ENCODE assay signal across 20 cellular contexts in genomic region chr16:17724242-17724898, GRCh38.
DNase-seq lines count a peak whose midpoint lies in the region; ATAC-seq and TF ChIP-seq lines count a peak whose summit lies in the region.
"Had no signal": no experiment of that assay in that cellular context is flagged by ENCODE, and none has a peak within 500 bp of the region (broad histone marks: within the 10 kb centered on the region; RNA-seq: fewer than 3 reads in every experiment).

No MANE protein-coding gene starts in this region.

- H3K36me3 Mint-ChIP-seq in endothelial cell (ENCODE audit: low read depth, unreplicated experiment), result no peaks in the 10 kb centered on the region
- H3K36me3 Mint-ChIP-seq: CD4-positive, CD25-positive, alpha-beta regulatory T cell; natural killer cell had no signal

- POLR2A ChIA-PET in AG04449 (lab: Yijun Ruan, JAX), result no interaction called here

- H3K4me3 ChIP-seq in AG04449 (ENCODE audit: low read depth, low read length), result no peak overlapping the region
- no peak overlapping the region for H3K4me3 ChIP-seq in astrocyte of the spinal cord (ENCODE audit: low read depth, low read length)
- H3K4me3 ChIP-seq: gastroesophageal sphincter, upper lobe of right lung had no signal

- CTCF ChIA-PET in AG04449 (lab: Yijun Ruan, JAX), result no interaction called here

- no peak for ATAC-seq in GM18858 (IDR thresholded peaks at IDR 0.05; ENCODE audit: unreplicated experiment)
- ATAC-seq in GM18868 (IDR thresholded peaks at IDR 0.05; ENCODE audit: unreplicated experiment), result no peak
- ATAC-seq: gastroesophageal sphincter, natural killer cell, sciatic nerve, upper lobe of right lung had no signal

- no peak overlapping the region for H3K27ac Mint-ChIP-seq in endothelial cell (ENCODE audit: unreplicated experiment)
- H3K27ac Mint-ChIP-seq: activated CD4-positive, alpha-beta T cell treated with anti-CD3 and anti-CD28 coated beads, Interleukin-2, amount 10 ng/mL, durations not matched to agents 7 days and 5 days; CD4-positive, CD25-positive, alpha-beta regulatory T cell; natural killer cell; stimulated activated naive CD8-positive, alpha-beta T cell treated with anti-CD3 and anti-CD28 coated beads, Interleukin-15, Interleukin-2, amounts not matched to agents 100 ng/mL and 50 ng/mL, for 24 hours had no signal

- TF ChIP-seq CTCF in AG04449 (IDR thresholded peaks at IDR 0.05; ENCODE audit: insufficient read depth, low read length, missing control alignments) (no peak), astrocyte of the spinal cord (IDR thresholded peaks at IDR 0.05; ENCODE audit: low read depth, low read length) (no peak), endothelial cell (IDR thresholded peaks at IDR 0.05; ENCODE audit: unreplicated experiment) (no peak)

- in situ Hi-C loops in astrocyte of the spinal cord (cut with HindIII; ENCODE audit: low sequenced_read_pairs), result no loop called here

- DNase-seq in AG04449 (ENCODE audit: low read depth, low spot score) (peak; percentile 19), HS-5 (ENCODE audit: low read depth) (peak; percentile 13), astrocyte of the spinal cord (ENCODE audit: low read depth, low spot score) (peak; percentile 88), fibroblast of the conjunctiva (ENCODE audit: low read depth) (peak; percentile 42), kidney glomerular epithelial cell (lab: John Stamatoyannopoulos, UW) (no peak), endothelial cell (ENCODE audit: low spot score) (no peak)
- DNase-seq: activated CD4-positive, alpha-beta T cell treated with anti-CD3 and anti-CD28 coated beads, Interleukin-2, amount 10 ng/mL, durations not matched to agents 7 days and 5 days; activated gamma-delta T cell treated with Interleukin-2 at 50 U/mL for 16 hours; CD4-positive, CD25-positive, alpha-beta regulatory T cell; DMS 273 treated with DMSO at 0.1 percent for 48 hours; natural killer cell; NCI-H1105 treated with DMSO at 0.1 percent for 48 hours; NCI-H2107; NCI-H510A treated with DMSO at 0.1 percent for 48 hours; upper lobe of right lung had no signal

- no peak overlapping the region for H3K4me3 Mint-ChIP-seq in endothelial cell (ENCODE audit: unreplicated experiment)
- H3K4me3 Mint-ChIP-seq: activated CD4-positive, alpha-beta T cell treated with anti-CD3 and anti-CD28 coated beads, Interleukin-2, amount 10 ng/mL, durations not matched to agents 7 days and 5 days; natural killer cell; stimulated activated naive CD8-positive, alpha-beta T cell treated with anti-CD3 and anti-CD28 coated beads, Interleukin-15, Interleukin-2, amounts not matched to agents 100 ng/mL and 50 ng/mL, for 24 hours had no signal

- H3K9me3 Mint-ChIP-seq in endothelial cell (ENCODE audit: unreplicated experiment), result no peaks in the 10 kb centered on the region
- H3K9me3 Mint-ChIP-seq: activated CD4-positive, alpha-beta T cell treated with anti-CD3 and anti-CD28 coated beads, Interleukin-2, amount 10 ng/mL, durations not matched to agents 7 days and 5 days; natural killer cell; stimulated activated naive CD8-positive, alpha-beta T cell treated with anti-CD3 and anti-CD28 coated beads, Interleukin-15, Interleukin-2, amounts not matched to agents 100 ng/mL and 50 ng/mL, for 24 hours had no signal

- H3K4me1 Mint-ChIP-seq in endothelial cell (ENCODE audit: unreplicated experiment), result no peaks in the 10 kb centered on the region
- H3K4me1 Mint-ChIP-seq: activated CD4-positive, alpha-beta T cell treated with anti-CD3 and anti-CD28 coated beads, Interleukin-2, amount 10 ng/mL, durations not matched to agents 7 days and 5 days; CD4-positive, CD25-positive, alpha-beta regulatory T cell; natural killer cell had no signal

- H3K27me3 Mint-ChIP-seq in endothelial cell (ENCODE audit: unreplicated experiment), result no peaks in the 10 kb centered on the region
- H3K27me3 Mint-ChIP-seq: activated CD4-positive, alpha-beta T cell treated with anti-CD3 and anti-CD28 coated beads, Interleukin-2, amount 10 ng/mL, durations not matched to agents 7 days and 5 days had no signal

Comparison
In these comparisons a context has a peak if more than half of its experiments do, and no peak if none do; other contexts are left out.
1. DNase-seq: peak in AG04449 (single experiment), HS-5 (single experiment), astrocyte of the spinal cord (single experiment) and fibroblast of the conjunctiva (single experiment); none in kidney glomerular epithelial cell (single experiment) and endothelial cell (single experiment).